8 cellular contexts compared by ENCODE assay signal in the genomic region with DNA sequence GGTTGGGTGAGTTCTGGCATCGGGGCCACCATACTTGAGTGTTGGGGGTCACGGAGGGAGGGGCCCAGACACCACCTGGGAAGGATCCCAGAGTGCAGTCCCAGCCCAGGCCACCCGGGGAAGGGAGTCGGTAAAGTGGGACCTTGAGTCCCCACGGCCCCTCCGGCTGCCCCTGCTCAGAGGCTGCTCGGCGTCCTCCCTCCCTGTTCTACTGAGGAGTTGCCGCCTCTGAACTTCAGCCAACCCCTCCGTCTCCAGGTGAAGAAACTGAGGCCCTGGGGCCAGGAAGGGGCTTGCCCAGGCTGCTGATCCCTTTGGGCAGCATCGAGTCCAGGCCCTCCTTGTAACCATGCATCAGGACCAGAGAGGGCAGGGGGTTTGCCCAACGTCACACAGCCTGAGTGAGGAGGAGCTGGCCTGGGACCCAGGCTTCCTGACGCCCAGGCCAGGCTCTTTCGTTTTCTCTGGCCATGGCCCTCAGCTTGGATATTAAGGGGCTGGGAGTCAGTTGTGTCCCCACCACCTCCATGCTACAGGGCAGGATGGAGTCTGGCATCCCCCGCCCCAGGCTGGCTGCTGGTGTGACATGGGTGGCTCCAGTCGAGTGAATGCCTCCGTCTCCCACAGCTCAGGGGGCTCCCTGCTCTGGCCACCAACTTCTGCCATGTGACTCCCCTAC. TPM values are rescaled to one million over a fixed set of nuclear protein-coding genes. Genes with fewer than 3 reads are reported as not detected.
DNase-seq lines count a peak whose midpoint lies in the region; ATAC-seq lines count a peak whose summit lies in the region.

No MANE protein-coding gene starts in this region.

- intact Hi-C loops in posterior vena cava (cut with DNase I): no loop called here

- ATAC-seq in GM18511 (IDR thresholded peaks at IDR 0.05; ENCODE audit: unreplicated experiment) (peak; percentile 24), esophagus mucosa (peak; percentile 5), HG02571 (IDR thresholded peaks at IDR 0.05; ENCODE audit: unreplicated experiment) (no peak), HG03460 (IDR thresholded peaks at IDR 0.05; ENCODE audit: unreplicated experiment) (no peak)

- DNase-seq in T-helper 9 cell (peak; percentile 15), NCI-H446 (lab: John Stamatoyannopoulos, UW) (no peak), posterior vena cava (ENCODE audit: low spot score) (no peak)
- DNase-seq in stimulated activated CD4-positive, alpha-beta T cell treated with anti-CD3 and anti-CD28 coated beads, Interleukin-2, amount 100 ng/mL, for 24 hours: peak; percentile 36 to 38

RNA-seq across cellular contexts. Expression of gene PARVG, which starts 1.3 kb away (rescaled TPM):
- total RNA-seq in esophagus mucosa: 2.1 TPM
- total RNA-seq in posterior vena cava: 10 to 100 TPM in 1 of 2 donors, 1 to 10 TPM in 1; 9.8 to 14.7 TPM

Comparison
In these comparisons a context has a peak if more than half of its experiments do, and no peak if none do; other contexts are left out.
1. ATAC-seq: peak in GM18511 (single experiment) and esophagus mucosa (single experiment); none in HG02571 (single experiment) and HG03460 (single experiment).
2. DNase-seq: peak in T-helper 9 cell (single experiment) and stimulated activated CD4-positive, alpha-beta T cell treated with anti-CD3 and anti-CD28 coated beads, Interleukin-2, amount 100 ng/mL, for 24 hours (2 of 2); none in NCI-H446 (0 of 2) and posterior vena cava (single experiment).